In the genomic region with DNA sequence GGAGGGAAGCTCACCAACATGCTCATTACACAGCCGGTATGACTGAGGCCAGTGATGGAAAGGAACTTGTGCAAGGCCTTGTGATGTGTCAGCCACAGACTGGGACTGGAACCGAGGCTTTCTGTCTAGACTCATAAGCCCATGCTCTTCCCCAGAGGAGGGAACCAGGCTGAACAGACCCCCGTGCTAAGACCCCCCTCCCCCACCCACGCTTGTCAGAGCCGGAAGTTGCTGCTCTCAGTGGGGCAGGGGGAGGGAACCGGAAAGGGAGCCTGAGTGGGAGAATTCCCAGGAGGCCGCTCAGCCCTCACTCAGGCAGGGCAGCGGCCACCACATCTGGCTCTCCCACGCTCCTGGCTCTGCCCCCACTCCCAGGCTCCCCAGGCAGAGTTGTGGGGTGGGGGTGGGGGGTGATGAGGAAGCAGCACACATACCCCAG, we compare ENCODE assay signal across 11 cellular contexts. TPM values are rescaled to one million over a fixed set of nuclear protein-coding genes. Genes with fewer than 3 reads are reported as not detected.
DNase-seq lines count a peak whose midpoint lies in the region; TF ChIP-seq lines count a peak whose summit lies in the region.
"Had no signal": no experiment of that assay in that cellular context is flagged by ENCODE, and none has a peak within 500 bp of the region (broad histone marks: within the 10 kb centered on the region; RNA-seq: fewer than 3 reads in every experiment).

No MANE protein-coding gene starts in this region.

- no peaks in the 10 kb centered on the region for H3K36me3 Mint-ChIP-seq in activated CD4-positive, alpha-beta memory T cell treated with anti-CD3 and anti-CD28 coated beads for 36 hours

- no peaks in the 10 kb centered on the region for H4K20me1 ChIP-seq in DOHH2 (ENCODE audit: control insufficient read depth, insufficient read depth, low read depth, low read length)

- H3K79me2 ChIP-seq in DOHH2 (ENCODE audit: control insufficient read depth, low read length) = no peaks in the 10 kb centered on the region

- no peaks in the 10 kb centered on the region for H3K9me2 ChIP-seq in DOHH2 (replicated peaks; ENCODE audit: control insufficient read depth, low read length)

- peak; percentile 28 for DNase-seq in NCI-H69 (lab: John Stamatoyannopoulos, UW)
- peak; percentile 93 for DNase-seq in fibroblast of villous mesenchyme (ENCODE audit: low read depth)
- DNase-seq in prostate gland (ENCODE audit: low spot score) = no peak
- no peak for DNase-seq in stimulated activated CD4-positive, alpha-beta T cell treated with anti-CD3 and anti-CD28 coated beads, Interleukin-4, amount 100 ng/mL, for 4 hours
- no peak for DNase-seq in activated CD4-positive, alpha-beta memory T cell treated with anti-CD3 and anti-CD28 coated beads for 36 hours
- no peak for DNase-seq in NCI-H2081 treated with DMSO at 0.1 percent for 48 hours (lab: John Stamatoyannopoulos, UW)
- no peak for DNase-seq in cerebellum (ENCODE audit: low spot score)
- DNase-seq: NCI-H1417; stimulated activated naive CD8-positive, alpha-beta T cell treated with anti-CD3 and anti-CD28 coated beads, Interleukin-15, amount 100 ng/mL, for 72 hours had no signal

- no peaks in the 10 kb centered on the region for H3K9me3 Mint-ChIP-seq in activated CD4-positive, alpha-beta memory T cell treated with anti-CD3 and anti-CD28 coated beads for 36 hours
- H3K9me3 Mint-ChIP-seq: central memory CD8-positive, alpha-beta T cell; stimulated activated naive CD8-positive, alpha-beta T cell treated with anti-CD3 and anti-CD28 coated beads, Interleukin-15, amount 100 ng/mL, for 72 hours had no signal

- H3K27me3 ChIP-seq in DOHH2 (ENCODE audit: control insufficient read depth, low read length) (peaks cover 22% of the 10 kb centered on the region), prostate gland (replicated peaks; ENCODE audit: insufficient read depth) (no peaks in the 10 kb centered on the region)

- TF ChIP-seq CTCF in DOHH2 (IDR thresholded peaks at IDR 0.05; ENCODE audit: low read depth, low read length, poor library complexity, severe bottlenecking) = no peak
- TF ChIP-seq CTCF in fibroblast of villous mesenchyme (IDR thresholded peaks at IDR 0.05; ENCODE audit: insufficient read depth, low read depth, low read length) = no peak
- TF ChIP-seq CTCF in prostate gland (IDR thresholded peaks at IDR 0.05) = no peak

- POLR2A ChIA-PET in activated CD4-positive, alpha-beta memory T cell treated with anti-CD3 and anti-CD28 coated beads for 36 hours (lab: Charles Lee) = no interaction called here

- CTCF ChIA-PET in activated CD4-positive, alpha-beta memory T cell treated with anti-CD3 and anti-CD28 coated beads for 36 hours (lab: Charles Lee) = interaction anchor here (0.9 to 1.7 kb wide), 4 partner anchors 9 to 191 kb away, joined by 3 to 7 read pairs (median 4); no protein-coding TSS in a partner anchor

- intact Hi-C loops in prostate gland (cut with DNase I) = loop anchor here (5.0 kb wide), 1 partner anchor 193 kb away; no protein-coding TSS in a partner anchor
- intact Hi-C loops in activated CD4-positive, alpha-beta memory T cell treated with anti-CD3 and anti-CD28 coated beads for 36 hours (cut with micrococcal nuclease) = no loop called here

- no peaks in the 10 kb centered on the region for H3K36me3 ChIP-seq in DOHH2 (ENCODE audit: control insufficient read depth, low read length)
- no peaks in the 10 kb centered on the region for H3K36me3 ChIP-seq in prostate gland

- H3K4me1 ChIP-seq in DOHH2 (ENCODE audit: control insufficient read depth, low read length) = peaks cover 33% of the 10 kb centered on the region
- peaks cover 3% of the 10 kb centered on the region for H3K4me1 ChIP-seq in prostate gland (replicated peaks)

- H3K4me2 ChIP-seq in DOHH2 (ENCODE audit: low read length) = peak overlapping the region; percentile 51

- TF ChIP-seq POLR2A in prostate gland (IDR thresholded peaks at IDR 0.05) = no peak

- H3K27ac ChIP-seq in DOHH2 (ENCODE audit: low read depth, low read length) = no peak overlapping the region
- H3K27ac ChIP-seq in prostate gland = peak overlapping the region; percentile 11 to 39

- H3F3A ChIP-seq in DOHH2 (ENCODE audit: control insufficient read depth, insufficient read depth) = no peaks in the 10 kb centered on the region

- H3K27me3 Mint-ChIP-seq in activated CD4-positive, alpha-beta memory T cell treated with anti-CD3 and anti-CD28 coated beads for 36 hours = peaks cover 18% of the 10 kb centered on the region

- H3K4me3 ChIP-seq in DOHH2 (ENCODE audit: low read length) (peak overlapping the region; percentile 20; the same call in 1 of the 2 replicates), fibroblast of villous mesenchyme (ENCODE audit: low read depth, low read length) (no peak overlapping the region), prostate gland (no peak overlapping the region)

- no peak overlapping the region for H3K27ac Mint-ChIP-seq in activated CD4-positive, alpha-beta memory T cell treated with anti-CD3 and anti-CD28 coated beads for 36 hours
- H3K27ac Mint-ChIP-seq: stimulated activated naive CD8-positive, alpha-beta T cell treated with anti-CD3 and anti-CD28 coated beads, Interleukin-15, amount 100 ng/mL, for 72 hours had no signal

- no peaks in the 10 kb centered on the region for H3K9me3 ChIP-seq in DOHH2 (ENCODE audit: control insufficient read depth, insufficient read depth, low read length)
- H3K9me3 ChIP-seq in prostate gland = no peaks in the 10 kb centered on the region

- H3K4me1 Mint-ChIP-seq in activated CD4-positive, alpha-beta memory T cell treated with anti-CD3 and anti-CD28 coated beads for 36 hours (ENCODE audit: low read depth) = peaks cover 7% of the 10 kb centered on the region

- H3K4me3 Mint-ChIP-seq in activated CD4-positive, alpha-beta memory T cell treated with anti-CD3 and anti-CD28 coated beads for 36 hours = no peak overlapping the region
- H3K4me3 Mint-ChIP-seq: central memory CD8-positive, alpha-beta T cell; stimulated activated naive CD8-positive, alpha-beta T cell treated with anti-CD3 and anti-CD28 coated beads, Interleukin-15, amount 100 ng/mL, for 72 hours had no signal

- 66% methylated on average over 5 of the region's 9 CpGs for WGBS in prostate gland

RNA-seq across cellular contexts. Expression of a gene that starts 4.1 kb away (rescaled TPM):
- total RNA-seq in fibroblast of villous mesenchyme (341 TPM in 2 replicates), prostate gland (100 to 1,000 TPM in 1 of 2 donors, 10 to 100 TPM in 1; 14.5 to 161 TPM), cerebellum (37.9 TPM)
- under 1 TPM; 0.21 to 0.34 TPM for total RNA-seq in activated CD4-positive, alpha-beta memory T cell treated with anti-CD3 and anti-CD28 coated beads for 36 hours

RNA-seq across cellular contexts. Expression of a gene that starts 6.8 kb away (rescaled TPM):
- total RNA-seq in fibroblast of villous mesenchyme (under 0.01 and 0.64 TPM in 2 replicates), prostate gland (1 to 10 TPM in 1 of 2 donors, not detected in 1; 3.2 TPM), cerebellum (not detected)
- not detected for total RNA-seq in activated CD4-positive, alpha-beta memory T cell treated with anti-CD3 and anti-CD28 coated beads for 36 hours

RNA-seq across cellular contexts. Expression of a gene that starts 30.1 kb away (rescaled TPM):
- under 0.01 TPM in 2 replicates for total RNA-seq in fibroblast of villous mesenchyme
- not detected for total RNA-seq in prostate gland
- not detected for total RNA-seq in activated CD4-positive, alpha-beta memory T cell treated with anti-CD3 and anti-CD28 coated beads for 36 hours
- 5.9 TPM for total RNA-seq in cerebellum

Comparison
In these comparisons a context has a peak if more than half of its experiments do, and no peak if none do; other contexts are left out.
1. DNase-seq: peak in NCI-H69 (single experiment) and fibroblast of villous mesenchyme (single experiment); none in prostate gland (single experiment), stimulated activated CD4-positive, alpha-beta T cell treated with anti-CD3 and anti-CD28 coated beads, Interleukin-4, amount 100 ng/mL, for 4 hours (0 of 2), activated CD4-positive, alpha-beta memory T cell treated with anti-CD3 and anti-CD28 coated beads for 36 hours (single experiment), NCI-H2081 treated with DMSO at 0.1 percent for 48 hours (single experiment) and cerebellum (single experiment).
2. RNA of a gene that starts 4.1 kb away (total RNA-seq): 341 TPM in fibroblast of villous mesenchyme, 14.5 to 161 TPM in prostate gland and 37.9 TPM in cerebellum (single experiment); 0.21 to 0.34 TPM in activated CD4-positive, alpha-beta memory T cell treated with anti-CD3 and anti-CD28 coated beads for 36 hours; every median in the first group is over 10 times any median in the second.